15 cellular contexts compared by ENCODE assay signal in genomic region chr10:61438141-61438984, GRCh38. TPM values are rescaled to one million over a fixed set of nuclear protein-coding genes. Genes with fewer than 3 reads are reported as not detected.
DNase-seq lines count a peak whose midpoint lies in the region; ATAC-seq, FAIRE-seq and TF ChIP-seq lines count a peak whose summit lies in the region.
"Had no signal": no experiment of that assay in that cellular context is flagged by ENCODE, and none has a peak within 500 bp of the region (broad histone marks: within the 10 kb centered on the region; RNA-seq: fewer than 3 reads in every experiment).

No MANE protein-coding gene starts in this region.

- H3K4me3 Mint-ChIP-seq in CD4-positive, alpha-beta memory T cell, result peak overlapping the region in 6 of 8 donors; percentile 23 to 43 (median 40)
- no peak overlapping the region for H3K4me3 Mint-ChIP-seq in astrocyte (ENCODE audit: unreplicated experiment)
- H3K4me3 Mint-ChIP-seq: CD4-positive, CD25-positive, alpha-beta regulatory T cell had no signal

- no peak overlapping the region for H3K27ac ChIP-seq in CD4-positive, alpha-beta memory T cell (ENCODE audit: low read depth, low read length)
- H3K27ac ChIP-seq in astrocyte (ENCODE audit: low read depth, low read length), result no peak overlapping the region
- H3K27ac ChIP-seq in kidney (ENCODE audit: low read depth in 2 of 2, low read length in 2 of 2), result peak overlapping the region in 1 of 2 donors; percentile 23
- H3K27ac ChIP-seq: thyroid gland had no signal

- DNase-seq in CD4-positive, alpha-beta memory T cell, result peak in 3 of 5 donors; percentile 1 to 19 (median 19)
- peak; percentile 76 for DNase-seq in Jurkat, Clone E6-1 (ENCODE audit: low read depth, low spot score)
- DNase-seq in astrocyte (ENCODE audit: low read depth), result peak; percentile 48
- DNase-seq in kidney, result no peak
- DNase-seq in SIG-M5 treated with dmso at 0.1 percent for 504 hours (lab: John Stamatoyannopoulos, UW; ENCODE audit: unreplicated experiment), result no peak
- DNase-seq: left colon; stimulated activated CD4-positive, alpha-beta T cell treated with anti-CD3 and anti-CD28 coated beads, Interleukin-1b, Interleukin-23, amount 100 ng/mL, for 48 hours; stimulated activated CD8-positive, alpha-beta memory T cell treated with anti-CD3 and anti-CD28 coated beads, Interleukin-4, amount 100 ng/mL, for 48 hours; thyroid gland had no signal

- FAIRE-seq in astrocyte (lab: Jason Lieb, UNC), result no peak
- FAIRE-seq in kidney (lab: Jason Lieb, UNC), result peak; percentile 86
- FAIRE-seq: GM12878 had no signal

- H3K9ac ChIP-seq in astrocyte (ENCODE audit: low read length) (no peak overlapping the region), kidney (ENCODE audit: low read length in 2 of 2) (no peak overlapping the region)

- H3K4me2 ChIP-seq in astrocyte (ENCODE audit: low read length), result peak overlapping the region; percentile 9

- H3K79me2 ChIP-seq in astrocyte (ENCODE audit: insufficient read depth, low read length), result no peaks in the 10 kb centered on the region

- H2AFZ ChIP-seq in astrocyte (ENCODE audit: low read depth, low read length), result no peak overlapping the region

- POLR2A ChIA-PET in CD4-positive, alpha-beta memory T cell (lab: Charles Lee; ENCODE audit: partially characterized antibody), result no interaction called here

- H3K4me1 Mint-ChIP-seq in CD4-positive, alpha-beta memory T cell, result peaks cover 9 to 20% (median 15%) of the 10 kb centered on the region in 4 donors
- peaks cover 8% of the 10 kb centered on the region for H3K4me1 Mint-ChIP-seq in astrocyte (ENCODE audit: low read depth, unreplicated experiment)

- CTCF ChIA-PET in CD4-positive, alpha-beta memory T cell (lab: Charles Lee; ENCODE audit: partially characterized antibody), result no interaction called here

- no peaks in the 10 kb centered on the region for H3K9me3 ChIP-seq in CD4-positive, alpha-beta memory T cell (ENCODE audit: control insufficient read depth in 1 of 2, low read length in 2 of 2)
- H3K9me3 ChIP-seq in astrocyte (ENCODE audit: insufficient read depth, low read depth, low read length), result no peaks in the 10 kb centered on the region
- H3K9me3 ChIP-seq in kidney (ENCODE audit: control insufficient read depth in 1 of 2, low read length in 2 of 2), result no peaks in the 10 kb centered on the region
- H3K9me3 ChIP-seq: thyroid gland had no signal

- intact Hi-C loops in CD4-positive, alpha-beta memory T cell (cut with micrococcal nuclease), result no loop called here
- intact Hi-C loops in kidney (cut with DNase I), result no loop called here

- TF ChIP-seq CTCF in astrocyte (IDR thresholded peaks at IDR 0.05; ENCODE audit: insufficient read depth, low read depth, low read length) (no peak), kidney (IDR thresholded peaks at IDR 0.05; ENCODE audit: borderline replicate concordance, extremely low read depth, insufficient read depth) (no peak)

- H3K36me3 ChIP-seq in CD4-positive, alpha-beta memory T cell (ENCODE audit: insufficient read depth, low read length), result no peaks in the 10 kb centered on the region
- H3K36me3 ChIP-seq in astrocyte (ENCODE audit: insufficient read depth, low read length), result no peaks in the 10 kb centered on the region
- H3K36me3 ChIP-seq in kidney (ENCODE audit: control insufficient read depth in 1 of 2, insufficient read depth in 2 of 2, low read length in 2 of 2), result no peaks in the 10 kb centered on the region
- H3K36me3 ChIP-seq: thyroid gland had no signal

- H3K27me3 ChIP-seq in CD4-positive, alpha-beta memory T cell (ENCODE audit: insufficient read depth, low read length), result no peaks in the 10 kb centered on the region
- no peaks in the 10 kb centered on the region for H3K27me3 ChIP-seq in astrocyte (ENCODE audit: insufficient read depth, low read length)
- H3K27me3 ChIP-seq: thyroid gland had no signal

- H4K20me1 ChIP-seq in astrocyte (ENCODE audit: insufficient read depth, low read length), result no peaks in the 10 kb centered on the region

- ATAC-seq in GM18868 (IDR thresholded peaks at IDR 0.05; ENCODE audit: unreplicated experiment) (no peak), GM19467 (IDR thresholded peaks at IDR 0.05; ENCODE audit: unreplicated experiment) (no peak)
- no peak for ATAC-seq in activated CD4-positive, CD25-positive, alpha-beta regulatory T cell treated with anti-CD3 and anti-CD28 coated beads, Interleukin-2, amount 50 U/mL, for 24 hours
- ATAC-seq: activated naive CD4-positive, alpha-beta T cell treated with anti-CD3 and anti-CD28 coated beads, Interleukin-2, amount 50 U/mL, for 72 hours; GM12878; left colon had no signal

- H3K27me3 Mint-ChIP-seq in CD4-positive, alpha-beta memory T cell, result peaks cover 0 to 2% of the 10 kb centered on the region in 2 donors
- H3K27me3 Mint-ChIP-seq in astrocyte (ENCODE audit: low read depth, unreplicated experiment), result peaks cover 1% of the 10 kb centered on the region

- H3K4me3 ChIP-seq in CD4-positive, alpha-beta memory T cell (ENCODE audit: low read length in 2 of 2), result no peak overlapping the region
- H3K4me3 ChIP-seq in Jurkat, Clone E6-1 (ENCODE audit: low read length), result no peak overlapping the region
- H3K4me3 ChIP-seq in astrocyte (ENCODE audit: insufficient read depth, low read depth, low read length) (no peak overlapping the region), kidney (ENCODE audit: low read length in 2 of 2) (no peak overlapping the region)
- H3K4me3 ChIP-seq: GM12878, thyroid gland had no signal

- H3K9me3 Mint-ChIP-seq in CD4-positive, alpha-beta memory T cell, result no peaks in the 10 kb centered on the region
- H3K9me3 Mint-ChIP-seq in astrocyte (ENCODE audit: unreplicated experiment), result no peaks in the 10 kb centered on the region
- H3K9me3 Mint-ChIP-seq: activated naive CD4-positive, alpha-beta T cell treated with anti-CD3 and anti-CD28 coated beads, Interleukin-2, amount 50 U/mL, for 72 hours; CD4-positive, CD25-positive, alpha-beta regulatory T cell had no signal

- peak overlapping the region in 3 of 7 donors; percentile 3 to 14 (median 7) for H3K27ac Mint-ChIP-seq in CD4-positive, alpha-beta memory T cell
- no peak overlapping the region for H3K27ac Mint-ChIP-seq in astrocyte (ENCODE audit: unreplicated experiment)
- H3K27ac Mint-ChIP-seq: activated naive CD4-positive, alpha-beta T cell treated with anti-CD3 and anti-CD28 coated beads, Interleukin-2, amount 50 U/mL, for 72 hours; CD4-positive, CD25-positive, alpha-beta regulatory T cell had no signal

- H3K36me3 Mint-ChIP-seq in CD4-positive, alpha-beta memory T cell, result no peaks in the 10 kb centered on the region
- H3K36me3 Mint-ChIP-seq in astrocyte (ENCODE audit: low read depth, unreplicated experiment), result no peaks in the 10 kb centered on the region
- H3K36me3 Mint-ChIP-seq: activated naive CD4-positive, alpha-beta T cell treated with anti-CD3 and anti-CD28 coated beads, Interleukin-2, amount 50 U/mL, for 72 hours; CD4-positive, CD25-positive, alpha-beta regulatory T cell had no signal

- peaks cover 16% of the 10 kb centered on the region for H3K4me1 ChIP-seq in CD4-positive, alpha-beta memory T cell (ENCODE audit: insufficient read depth, low read length)
- H3K4me1 ChIP-seq in astrocyte (ENCODE audit: insufficient read depth, low read length) (no peaks in the 10 kb centered on the region), kidney (ENCODE audit: control insufficient read depth in 1 of 2, insufficient read depth in 1 of 2, low read depth in 1 of 2, low read length in 2 of 2) (peaks cover 0 to 2% of the 10 kb centered on the region in 2 donors)

RNA-seq across cellular contexts. Expression of gene TMEM26, which starts 14.8 kb away (rescaled TPM):
- total RNA-seq in CD4-positive, alpha-beta memory T cell, result not detected
- not detected for polyA plus RNA-seq in CD4-positive, alpha-beta memory T cell
- polyA plus RNA-seq in Jurkat, Clone E6-1 (2012; ENCODE audit: insufficient read depth, insufficient read length), result 0.58 TPM
- total RNA-seq in astrocyte, result 0.18 and 0.31 TPM in 2 replicates
- total RNA-seq in kidney, result 1.2 TPM
- polyA plus RNA-seq in kidney (ENCODE audit: insufficient read depth, low read depth, low replicate concordance), result 1.6 TPM
- total RNA-seq: activated naive CD4-positive, alpha-beta T cell treated with anti-CD3 and anti-CD28 coated beads, Interleukin-2, amount 50 U/mL, for 72 hours; CD4-positive, CD25-positive, alpha-beta regulatory T cell; GM12878 had no signal
- polyA plus RNA-seq: CD4-positive, CD25-positive, alpha-beta regulatory T cell; GM12878 had no signal

Comparison
In these comparisons a context has a peak if more than half of its experiments do, and no peak if none do; other contexts are left out.
1. DNase-seq: peak in CD4-positive, alpha-beta memory T cell (3 of 5), Jurkat, Clone E6-1 (single experiment) and astrocyte (single experiment); none in kidney (single experiment) and SIG-M5 treated with dmso at 0.1 percent for 504 hours (single experiment).